ENCODE assay signal across 26 cellular contexts in genomic region chr5:75522025-75522424, GRCh38. TPM values are rescaled to one million over a fixed set of nuclear protein-coding genes. Genes with fewer than 3 reads are reported as not detected.
DNase-seq lines count a peak whose midpoint lies in the region; ATAC-seq and TF ChIP-seq lines count a peak whose summit lies in the region.
"Had no signal": no experiment of that assay in that cellular context is flagged by ENCODE, and none has a peak within 500 bp of the region (broad histone marks: within the 10 kb centered on the region; RNA-seq: fewer than 3 reads in every experiment).

No MANE protein-coding gene starts in this region.

- H3K27ac Mint-ChIP-seq in activated CD8-positive, alpha-beta T cell treated with anti-CD3 and anti-CD28 coated beads for 36 hours = peak overlapping the region; percentile 40
- no peak overlapping the region for H3K27ac Mint-ChIP-seq in activated CD8-positive, alpha-beta T cell treated with anti-CD3 and anti-CD28 coated beads, Interleukin-2, amount 10 ng/mL, durations not matched to agents 7 days and 5 days
- H3K27ac Mint-ChIP-seq in stimulated activated memory B cell treated with anti-CD40 and anti-IgM and Interleukin-4, amounts not matched to agents 10 μg/mL and 1 μg/mL and 100 μg/mL, for 72 hours = peak overlapping the region; percentile 32
- H3K27ac Mint-ChIP-seq in T-helper 2 cell treated with Interferon-gamma antibody and Interleukin-4, amounts not matched to agents 5 μg/mL and 100 μg/mL, for 36 hours = no peak overlapping the region
- H3K27ac Mint-ChIP-seq: immature natural killer cell, WTC11 had no signal

- no peak for TF ChIP-seq POLR2A in heart left ventricle (IDR thresholded peaks at IDR 0.05)

- H3K27ac ChIP-seq in heart left ventricle = no peak overlapping the region
- H3K27ac ChIP-seq: left lung, sigmoid colon, transverse colon had no signal

- in situ Hi-C loops in astrocyte of the spinal cord (cut with HindIII; ENCODE audit: low sequenced_read_pairs) = no loop called here

- TF ChIP-seq CTCF in activated CD8-positive, alpha-beta T cell treated with anti-CD3 and anti-CD28 coated beads for 36 hours (IDR thresholded peaks at IDR 0.05) = no peak
- no peak for TF ChIP-seq CTCF in astrocyte of the spinal cord (IDR thresholded peaks at IDR 0.05; ENCODE audit: low read depth, low read length)
- TF ChIP-seq CTCF in heart left ventricle (IDR thresholded peaks at IDR 0.05) = no peak

- POLR2A ChIA-PET in activated CD8-positive, alpha-beta T cell treated with anti-CD3 and anti-CD28 coated beads for 36 hours (lab: Charles Lee) = no interaction called here
- POLR2A ChIA-PET in activated CD8-positive, alpha-beta T cell treated with anti-CD3 and anti-CD28 coated beads, Interleukin-2, amount 10 ng/mL, durations not matched to agents 7 days and 5 days (lab: Charles Lee) = no interaction called here

- H3K4me3 ChIP-seq in astrocyte of the spinal cord (ENCODE audit: low read depth, low read length) (no peak overlapping the region), heart left ventricle (no peak overlapping the region)
- H3K4me3 ChIP-seq: HAP-1, left lung, sigmoid colon, transverse colon had no signal

- H3K9me3 Mint-ChIP-seq in activated CD8-positive, alpha-beta T cell treated with anti-CD3 and anti-CD28 coated beads for 36 hours = peaks cover 24% of the 10 kb centered on the region
- peaks cover 30% of the 10 kb centered on the region for H3K9me3 Mint-ChIP-seq in activated CD8-positive, alpha-beta T cell treated with anti-CD3 and anti-CD28 coated beads, Interleukin-2, amount 10 ng/mL, durations not matched to agents 7 days and 5 days (ENCODE audit: insufficient read depth)
- H3K9me3 Mint-ChIP-seq in stimulated activated memory B cell treated with anti-CD40 and anti-IgM and Interleukin-4, amounts not matched to agents 10 μg/mL and 1 μg/mL and 100 μg/mL, for 72 hours = peaks cover 10% of the 10 kb centered on the region
- peaks cover 24% of the 10 kb centered on the region for H3K9me3 Mint-ChIP-seq in T-helper 2 cell treated with Interferon-gamma antibody and Interleukin-4, amounts not matched to agents 5 μg/mL and 100 μg/mL, for 36 hours

- no peaks in the 10 kb centered on the region for H3K27me3 Mint-ChIP-seq in activated CD8-positive, alpha-beta T cell treated with anti-CD3 and anti-CD28 coated beads for 36 hours
- no peaks in the 10 kb centered on the region for H3K27me3 Mint-ChIP-seq in activated CD8-positive, alpha-beta T cell treated with anti-CD3 and anti-CD28 coated beads, Interleukin-2, amount 10 ng/mL, durations not matched to agents 7 days and 5 days (ENCODE audit: low read depth)
- H3K27me3 Mint-ChIP-seq in stimulated activated memory B cell treated with anti-CD40 and anti-IgM and Interleukin-4, amounts not matched to agents 10 μg/mL and 1 μg/mL and 100 μg/mL, for 72 hours = no peaks in the 10 kb centered on the region
- H3K27me3 Mint-ChIP-seq in T-helper 2 cell treated with Interferon-gamma antibody and Interleukin-4, amounts not matched to agents 5 μg/mL and 100 μg/mL, for 36 hours (ENCODE audit: low read depth) = no peaks in the 10 kb centered on the region

- CTCF ChIA-PET in activated CD8-positive, alpha-beta T cell treated with anti-CD3 and anti-CD28 coated beads for 36 hours (lab: Charles Lee) = interaction anchor here (0.7 kb wide), 1 partner anchor 30 kb away, joined by 3 read pairs; no protein-coding TSS in a partner anchor
- CTCF ChIA-PET in activated CD8-positive, alpha-beta T cell treated with anti-CD3 and anti-CD28 coated beads, Interleukin-2, amount 10 ng/mL, durations not matched to agents 7 days and 5 days (lab: Charles Lee) = no interaction called here

- peaks cover 0 to 42% (median 0%) of the 10 kb centered on the region in 12 donors for H3K4me1 ChIP-seq in heart left ventricle
- H3K4me1 ChIP-seq: HAP-1 had no signal

- peaks cover 0 to 34% (median 17%) of the 10 kb centered on the region in 12 donors for H3K9me3 ChIP-seq in heart left ventricle

- intact Hi-C loops in activated CD8-positive, alpha-beta T cell treated with anti-CD3 and anti-CD28 coated beads for 36 hours (cut with micrococcal nuclease) = no loop called here
- intact Hi-C loops in heart left ventricle (cut with DNase I) = no loop called here

- peaks cover 57% of the 10 kb centered on the region for H3K36me3 Mint-ChIP-seq in activated CD8-positive, alpha-beta T cell treated with anti-CD3 and anti-CD28 coated beads for 36 hours (ENCODE audit: low read depth)
- peaks cover 53% of the 10 kb centered on the region for H3K36me3 Mint-ChIP-seq in activated CD8-positive, alpha-beta T cell treated with anti-CD3 and anti-CD28 coated beads, Interleukin-2, amount 10 ng/mL, durations not matched to agents 7 days and 5 days (ENCODE audit: low read depth)
- H3K36me3 Mint-ChIP-seq in stimulated activated memory B cell treated with anti-CD40 and anti-IgM and Interleukin-4, amounts not matched to agents 10 μg/mL and 1 μg/mL and 100 μg/mL, for 72 hours = peaks cover 49% of the 10 kb centered on the region
- peaks cover 46% of the 10 kb centered on the region for H3K36me3 Mint-ChIP-seq in T-helper 2 cell treated with Interferon-gamma antibody and Interleukin-4, amounts not matched to agents 5 μg/mL and 100 μg/mL, for 36 hours (ENCODE audit: low read depth)

- H3K4me1 Mint-ChIP-seq in activated CD8-positive, alpha-beta T cell treated with anti-CD3 and anti-CD28 coated beads for 36 hours (ENCODE audit: low read depth) = peaks cover 66% of the 10 kb centered on the region
- peaks cover 43% of the 10 kb centered on the region for H3K4me1 Mint-ChIP-seq in activated CD8-positive, alpha-beta T cell treated with anti-CD3 and anti-CD28 coated beads, Interleukin-2, amount 10 ng/mL, durations not matched to agents 7 days and 5 days (ENCODE audit: low read depth)
- peaks cover 67% of the 10 kb centered on the region for H3K4me1 Mint-ChIP-seq in stimulated activated memory B cell treated with anti-CD40 and anti-IgM and Interleukin-4, amounts not matched to agents 10 μg/mL and 1 μg/mL and 100 μg/mL, for 72 hours
- H3K4me1 Mint-ChIP-seq in T-helper 2 cell treated with Interferon-gamma antibody and Interleukin-4, amounts not matched to agents 5 μg/mL and 100 μg/mL, for 36 hours (ENCODE audit: low read depth) = peaks cover 53% of the 10 kb centered on the region
- H3K4me1 Mint-ChIP-seq: WTC11 had no signal

- DNase-seq in activated CD8-positive, alpha-beta T cell treated with anti-CD3 and anti-CD28 coated beads for 36 hours = peak; percentile 13
- DNase-seq in activated CD8-positive, alpha-beta T cell treated with anti-CD3 and anti-CD28 coated beads, Interleukin-2, amount 10 ng/mL, durations not matched to agents 7 days and 5 days = no peak
- DNase-seq in M059J (ENCODE audit: low read depth) (peak; percentile 40), astrocyte of the spinal cord (ENCODE audit: low read depth, low spot score) (peak; percentile 8), heart left ventricle (no peak)
- DNase-seq in T-helper 2 cell treated with Interferon-gamma antibody and Interleukin-4, amounts not matched to agents 5 μg/mL and 100 μg/mL, for 36 hours (ENCODE audit: low spot score) = no peak
- DNase-seq in effector CD4-positive, alpha-beta T cell = no peak
- DNase-seq: activated gamma-delta T cell treated with Interleukin-2 at 50 U/mL for 16 hours; activated T-cell treated with anti-CD3 and anti-CD28 coated beads for 4 hours; AML-193; amygdala; central memory CD4-positive, alpha-beta T cell; dermis blood vessel endothelial cell; GDM1; hypothalamus; immature natural killer cell; left lung; NCI-H1105 treated with DMSO at 0.1 percent for 48 hours; NCI-H1930; NCI-H524; sigmoid colon; T-helper 9 cell; transverse colon had no signal

- no peaks in the 10 kb centered on the region for H3K27me3 ChIP-seq in heart left ventricle
- H3K27me3 ChIP-seq: left lung, sigmoid colon, transverse colon had no signal

- H3K36me3 ChIP-seq in heart left ventricle = peaks cover 0 to 8% (median 0%) of the 10 kb centered on the region in 9 donors
- H3K36me3 ChIP-seq: HAP-1, sigmoid colon had no signal

- H3K4me3 Mint-ChIP-seq in activated CD8-positive, alpha-beta T cell treated with anti-CD3 and anti-CD28 coated beads for 36 hours = no peak overlapping the region
- H3K4me3 Mint-ChIP-seq in activated CD8-positive, alpha-beta T cell treated with anti-CD3 and anti-CD28 coated beads, Interleukin-2, amount 10 ng/mL, durations not matched to agents 7 days and 5 days = no peak overlapping the region
- no peak overlapping the region for H3K4me3 Mint-ChIP-seq in stimulated activated memory B cell treated with anti-CD40 and anti-IgM and Interleukin-4, amounts not matched to agents 10 μg/mL and 1 μg/mL and 100 μg/mL, for 72 hours
- H3K4me3 Mint-ChIP-seq in T-helper 2 cell treated with Interferon-gamma antibody and Interleukin-4, amounts not matched to agents 5 μg/mL and 100 μg/mL, for 36 hours = no peak overlapping the region
- H3K4me3 Mint-ChIP-seq: immature natural killer cell, WTC11 had no signal

- ATAC-seq in activated CD8-positive, alpha-beta T cell treated with anti-CD3 and anti-CD28 coated beads for 36 hours = peak; percentile 6
- no peak for ATAC-seq in activated CD8-positive, alpha-beta T cell treated with anti-CD3 and anti-CD28 coated beads, Interleukin-2, amount 10 ng/mL, durations not matched to agents 7 days and 5 days
- ATAC-seq in stimulated activated memory B cell treated with anti-CD40 and anti-IgM and Interleukin-4, amounts not matched to agents 10 μg/mL and 1 μg/mL and 100 μg/mL, for 72 hours = no peak
- no peak for ATAC-seq in heart left ventricle
- ATAC-seq: left lung, WTC11 had no signal

RNA-seq across cellular contexts. Expression of gene POLK, which starts 10.3 kb away (rescaled TPM):
- total RNA-seq in activated CD8-positive, alpha-beta T cell treated with anti-CD3 and anti-CD28 coated beads for 36 hours = 10 to 100 TPM; 29.5 to 30.6 TPM
- total RNA-seq in activated CD8-positive, alpha-beta T cell treated with anti-CD3 and anti-CD28 coated beads, Interleukin-2, amount 10 ng/mL, durations not matched to agents 7 days and 5 days = 10 to 100 TPM; 29.8 to 30.7 TPM
- 24.2 and 28.9 TPM in 2 replicates for total RNA-seq in M059J (2014; rRNA removed; shearing (Covaris generic))
- total RNA-seq in heart left ventricle = 10 to 100 TPM; 16.8 to 28.8 (median 24.2) TPM
- polyA plus RNA-seq in heart left ventricle = 1 to 10 TPM; 5.2 to 9.4 TPM

RNA-seq across cellular contexts. Expression of gene CERT1, which starts 10.6 kb away (rescaled TPM):
- 10 to 100 TPM; 23.9 to 24.6 TPM for total RNA-seq in activated CD8-positive, alpha-beta T cell treated with anti-CD3 and anti-CD28 coated beads for 36 hours
- total RNA-seq in activated CD8-positive, alpha-beta T cell treated with anti-CD3 and anti-CD28 coated beads, Interleukin-2, amount 10 ng/mL, durations not matched to agents 7 days and 5 days = 10 to 100 TPM; 31.2 to 36.0 TPM
- 10.9 and 13.3 TPM in 2 replicates for total RNA-seq in M059J (2014; rRNA removed; shearing (Covaris generic))
- total RNA-seq in heart left ventricle = 10 to 100 TPM; 16.5 to 57.6 (median 36.2) TPM
- 10 to 100 TPM in 1 of 2 donors, 1 to 10 TPM in 1; 6.7 to 26.5 TPM for polyA plus RNA-seq in heart left ventricle

Comparison
In these comparisons a context has a peak if more than half of its experiments do, and no peak if none do; other contexts are left out.
1. DNase-seq: peak in activated CD8-positive, alpha-beta T cell treated with anti-CD3 and anti-CD28 coated beads for 36 hours (single experiment), M059J (single experiment) and astrocyte of the spinal cord (single experiment); none in activated CD8-positive, alpha-beta T cell treated with anti-CD3 and anti-CD28 coated beads, Interleukin-2, amount 10 ng/mL, durations not matched to agents 7 days and 5 days (single experiment), T-helper 2 cell treated with Interferon-gamma antibody and Interleukin-4, amounts not matched to agents 5 μg/mL and 100 μg/mL, for 36 hours (single experiment), effector CD4-positive, alpha-beta T cell (single experiment) and heart left ventricle (0 of 5).
2. H3K27ac Mint-ChIP-seq: peak in activated CD8-positive, alpha-beta T cell treated with anti-CD3 and anti-CD28 coated beads for 36 hours (single experiment) and stimulated activated memory B cell treated with anti-CD40 and anti-IgM and Interleukin-4, amounts not matched to agents 10 μg/mL and 1 μg/mL and 100 μg/mL, for 72 hours (single experiment); none in activated CD8-positive, alpha-beta T cell treated with anti-CD3 and anti-CD28 coated beads, Interleukin-2, amount 10 ng/mL, durations not matched to agents 7 days and 5 days (single experiment) and T-helper 2 cell treated with Interferon-gamma antibody and Interleukin-4, amounts not matched to agents 5 μg/mL and 100 μg/mL, for 36 hours (single experiment).